8 cellular contexts compared by ENCODE assay signal in genomic region chr12:113422030-113422900, GRCh38. TPM values are rescaled to one million over a fixed set of nuclear protein-coding genes. Genes with fewer than 3 reads are reported as not detected.
DNase-seq lines count a peak whose midpoint lies in the region; ATAC-seq, FAIRE-seq and TF ChIP-seq lines count a peak whose summit lies in the region.

Gene SDSL (plus strand): TSS chr12:113422380. CDS start chr12:113427983, 5,603 bp downstream.

- POLR2A ChIA-PET in HepG2 (lab: Yijun Ruan, JAX) = interaction anchor here (0.9 kb wide), 1 partner anchor 87 kb away, joined by 7 read pairs; the partner anchor contains the start of gene SLC8B1

- TF ChIP-seq RAD21 in HepG2 (CRISPR knock-in tag; IDR thresholded peaks at IDR 0.05) = no peak

- WGBS in HepG2 (ENCODE audit: low lambda C conversion rate) = 4% methylated on average over 13 of the region's 13 CpGs

- DNase-seq in GM10266 (ENCODE audit: extremely low spot score) (peak; percentile 53), HT1080 (ENCODE audit: low read depth) (peak; percentile 95), SHP77 treated with DMSO at 0.1 percent for 48 hours (lab: John Stamatoyannopoulos, UW) (peak; percentile 51), dedifferentiated amniotic fluid mesenchymal stem cell (ENCODE audit: extremely low spot score) (peak; percentile 51), HepG2 (ENCODE audit: low spot score) (peak; percentile 48), NCI-H187 treated with DMSO at 0.1 percent for 48 hours (lab: John Stamatoyannopoulos, UW) (no peak)
- peak; percentile 8 to 69 for DNase-seq in stimulated activated effector memory CD8-positive, alpha-beta T cell treated with anti-CD3 and anti-CD28 coated beads, Interleukin-12 subunit alpha, Interleukin-12 subunit beta, amount 100 ng/mL, for 72 hours (ENCODE audit: low spot score in 2 of 2)

- peaks cover 52% of the 10 kb centered on the region for H3K4me1 ChIP-seq in HepG2 (ENCODE audit: insufficient read depth, low read length)

- CTCF ChIA-PET in HepG2 (lab: Yijun Ruan, JAX; ENCODE audit: low intra/inter-chr PET ratio, low total read pairs) = no interaction called here

- H2AFZ ChIP-seq in HepG2 (ENCODE audit: low read length) = peak within 1 kb of the TSS; percentile 49

- TF ChIP-seq POLR2A in HepG2 (IDR thresholded peaks at IDR 0.05; ENCODE audit: insufficient read depth in 1 of 2, low read depth in 2 of 2, low read length in 2 of 2) = peak in 1 of 2 experiments; percentile 56; a peak in 2 of 4 replicates

- TF ChIP-seq CTCF in GM10266 (IDR thresholded peaks at IDR 0.05; ENCODE audit: control insufficient read depth, insufficient read depth, low read depth, missing control alignments) = no peak
- TF ChIP-seq CTCF in HepG2 (CRISPR knock-in tag; IDR thresholded peaks at IDR 0.05) = no peak

- peak; percentile 42 for FAIRE-seq in HepG2 (lab: Jason Lieb, UNC)

- in situ Hi-C loops in HepG2 (cut with HindIII; ENCODE audit: extremely low pct_ligation_motif_present, low pct_unique_long_range_greater_than_20kb) = no loop called here

- TF ChIP-seq EP300 in HepG2 (IDR thresholded peaks at IDR 0.05; ENCODE audit: low read depth in 2 of 2, low read length in 2 of 2) (no peak), HepG2 (CRISPR knock-in tag; IDR thresholded peaks at IDR 0.05; ENCODE audit: borderline replicate concordance) (no peak)

- H3K36me3 Mint-ChIP-seq in stimulated activated effector memory CD8-positive, alpha-beta T cell treated with anti-CD3 and anti-CD28 coated beads, Interleukin-12 subunit alpha, Interleukin-12 subunit beta, amount 100 ng/mL, for 72 hours = no peaks in the 10 kb centered on the region

- peak within 1 kb of the TSS; percentile 92 for H3K4me2 ChIP-seq in HepG2 (ENCODE audit: low read depth, low read length)

- H3K27ac ChIP-seq in HepG2 (ENCODE audit: extremely low read length, insufficient read depth, low read length) = peak within 1 kb of the TSS; percentile 34

- peak within 1 kb of the TSS; percentile 45 for H3K4me3 Mint-ChIP-seq in stimulated activated effector memory CD8-positive, alpha-beta T cell treated with anti-CD3 and anti-CD28 coated beads, Interleukin-12 subunit alpha, Interleukin-12 subunit beta, amount 100 ng/mL, for 72 hours

- H3K9me3 ChIP-seq in HepG2 (ENCODE audit: low read length) = no peaks in the 10 kb centered on the region

- ATAC-seq in GM21576 (IDR thresholded peaks at IDR 0.05; ENCODE audit: unreplicated experiment) (peak; percentile 83), HepG2 (peak; percentile 70)
- peak; percentile 82 for ATAC-seq in stimulated activated effector memory CD8-positive, alpha-beta T cell treated with anti-CD3 and anti-CD28 coated beads, Interleukin-12 subunit alpha, Interleukin-12 subunit beta, amount 100 ng/mL, for 72 hours

- H3K27me3 ChIP-seq in HepG2 (ENCODE audit: control insufficient read depth in 1 of 2, insufficient read depth in 2 of 2, low read length in 2 of 2) = no peaks in the 10 kb centered on the region

- H3K9me3 Mint-ChIP-seq in stimulated activated effector memory CD8-positive, alpha-beta T cell treated with anti-CD3 and anti-CD28 coated beads, Interleukin-12 subunit alpha, Interleukin-12 subunit beta, amount 100 ng/mL, for 72 hours = no peaks in the 10 kb centered on the region

- H3K27ac Mint-ChIP-seq in stimulated activated effector memory CD8-positive, alpha-beta T cell treated with anti-CD3 and anti-CD28 coated beads, Interleukin-12 subunit alpha, Interleukin-12 subunit beta, amount 100 ng/mL, for 72 hours = peak within 1 kb of the TSS; percentile 76

- no peaks in the 10 kb centered on the region for H3K79me2 ChIP-seq in HepG2 (ENCODE audit: insufficient read depth, low read length)

- intact Hi-C loops in HepG2 (cut with micrococcal nuclease; ENCODE audit: unreplicated experiment) = loop anchor here (10.0 kb wide), 1 partner anchor 227 kb away; no protein-coding TSS in a partner anchor

- H3K9ac ChIP-seq in HepG2 (ENCODE audit: insufficient read depth, low read depth, low read length) = peak within 1 kb of the TSS; percentile 58

- peaks cover 7% of the 10 kb centered on the region for H3K4me1 Mint-ChIP-seq in stimulated activated effector memory CD8-positive, alpha-beta T cell treated with anti-CD3 and anti-CD28 coated beads, Interleukin-12 subunit alpha, Interleukin-12 subunit beta, amount 100 ng/mL, for 72 hours

- no peaks in the 10 kb centered on the region for H4K20me1 ChIP-seq in HepG2 (ENCODE audit: insufficient read depth, low read length)

- no peaks in the 10 kb centered on the region for H3K36me3 ChIP-seq in HepG2 (replicated peaks in 1 of 2; ENCODE audit: control insufficient read depth in 1 of 2, insufficient read depth in 2 of 2, low read length in 2 of 2)

- H3K4me3 ChIP-seq in HepG2 (replicated peaks in 1 of 3; ENCODE audit: insufficient read depth in 1 of 3, low read depth in 2 of 3, low read length in 3 of 3) = peak within 1 kb of the TSS; percentile 64 to 77 (median 65)

- BruUV-seq in HepG2 (replicated peaks; lab: Mats Ljungman, UMichigan) = TSS peak; percentile 54

TF ChIP-seq in HepG2, 621 proteins besides CTCF, POLR2A, EP300 and RAD21 (continues in another document):
- TF ChIP-seq FOXP4 (CRISPR knock-in tag; IDR thresholded peaks at IDR 0.05) (no peak), THAP8 (CRISPR knock-in tag; IDR thresholded peaks at IDR 0.05; ENCODE audit: borderline replicate concordance) (no peak), DRAP1 (CRISPR knock-in tag; IDR thresholded peaks at IDR 0.05) (no peak), CHD2 (IDR thresholded peaks at IDR 0.05; ENCODE audit: low read depth, low read length) (no peak), GABPA (IDR thresholded peaks at IDR 0.05; ENCODE audit: low read depth, low read length) (peak; percentile 37; the same call in 1 of the 2 replicates), GABPA (CRISPR knock-in tag; IDR thresholded peaks at IDR 0.05; ENCODE audit: low read depth) (peak; percentile 66), PHF21A (CRISPR knock-in tag; IDR thresholded peaks at IDR 0.05) (no peak), ZNF567 (CRISPR knock-in tag; IDR thresholded peaks at IDR 0.05; ENCODE audit: borderline replicate concordance) (no peak), ZNF143 (CRISPR knock-in tag; IDR thresholded peaks at IDR 0.05) (no peak), ZNF589 (CRISPR knock-in tag; conservative IDR thresholded peaks at IDR 0.05) (no peak), SNAPC5 (CRISPR knock-in tag; IDR thresholded peaks at IDR 0.05; ENCODE audit: borderline replicate concordance) (no peak), SMYD3 (CRISPR knock-in tag; IDR thresholded peaks at IDR 0.05) (no peak)

RNA-seq across cellular contexts. Expression of gene SDSL, which starts in this region (rescaled TPM):
- total RNA-seq in HT1080 (2014; rRNA removed; shearing (Covaris generic)) = 3.9 TPM in 2 replicates
- polyA plus RNA-seq in HT1080 (2015; cell fraction: cytosol; rRNA removed) = 9.7 and 10.5 TPM in 2 replicates
- 8.2 and 9.7 TPM in 2 replicates for polyA plus RNA-seq in HT1080 (2015; cell fraction: nucleus; rRNA removed)
- 1.2 and 1.3 TPM in 2 replicates for total RNA-seq in HepG2 (2016; rRNA removed; fragmentation: Illumina TruSeq; extraction: Trizol)
- 0.79 and 1.7 TPM in 2 replicates for total RNA-seq in HepG2 (2016; cell fraction: cytosol; rRNA removed; fragmentation: Illumina TruSeq; extraction: Trizol; ENCODE audit: low read depth)
- total RNA-seq in HepG2 (2016; cell fraction: insoluble cytoplasmic fraction; rRNA removed; fragmentation: Illumina TruSeq; extraction: Trizol) = 1.2 and 1.7 TPM in 2 replicates
- 1.1 and 2.0 TPM in 2 replicates for total RNA-seq in HepG2 (2016; cell fraction: membrane; rRNA removed; fragmentation: Illumina TruSeq; extraction: Trizol)
- total RNA-seq in HepG2 (2016; cell fraction: nucleus; rRNA removed; fragmentation: Illumina TruSeq; extraction: Trizol) = 1.4 and 2.0 TPM in 2 replicates
- polyA plus RNA-seq in HepG2 (2011; rRNA removed) = 1.7 and 2.9 TPM in 2 replicates
- 1.9 and 3.2 TPM in 2 replicates for polyA plus RNA-seq in HepG2 (2011; cell fraction: cytosol; rRNA removed)
- polyA plus RNA-seq in HepG2 (2011; cell fraction: nucleus; rRNA removed) = 1.6 and 2.0 TPM in 2 replicates
- 0.92 and 1.3 TPM in 2 replicates for polyA plus RNA-seq in HepG2 (2012)
- 1.1 and 1.5 TPM in 2 replicates for polyA plus RNA-seq in HepG2 (2016; cell fraction: cytosol; fragmentation: Illumina TruSeq; extraction: Trizol; ENCODE audit: low read depth)
- polyA plus RNA-seq in HepG2 (2016; cell fraction: insoluble cytoplasmic fraction; fragmentation: Illumina TruSeq; extraction: Trizol; ENCODE audit: low read depth) = 2.4 and 3.5 TPM in 2 replicates
- polyA plus RNA-seq in HepG2 (2016; cell fraction: membrane; fragmentation: Illumina TruSeq; extraction: Trizol; ENCODE audit: low read depth) = 0.64 and 0.90 TPM in 2 replicates
- 1.9 and 2.9 TPM in 2 replicates for polyA plus RNA-seq in HepG2 (2016; cell fraction: nucleus; fragmentation: Illumina TruSeq; extraction: Trizol; ENCODE audit: insufficient read depth, low read depth)
- 1.1 and 6.5 TPM in 2 replicates for polyA minus RNA-seq in HepG2 (2011; rRNA and poly(A)+ RNA removed; ENCODE audit: low replicate concordance)
- polyA minus RNA-seq in HepG2 (2011; cell fraction: cytosol; rRNA and poly(A)+ RNA removed) = 0.99 and 1.4 TPM in 2 replicates
- polyA minus RNA-seq in HepG2 (2011; cell fraction: nucleus; rRNA and poly(A)+ RNA removed) = 1.5 TPM in 2 replicates
